In the genomic region with DNA sequence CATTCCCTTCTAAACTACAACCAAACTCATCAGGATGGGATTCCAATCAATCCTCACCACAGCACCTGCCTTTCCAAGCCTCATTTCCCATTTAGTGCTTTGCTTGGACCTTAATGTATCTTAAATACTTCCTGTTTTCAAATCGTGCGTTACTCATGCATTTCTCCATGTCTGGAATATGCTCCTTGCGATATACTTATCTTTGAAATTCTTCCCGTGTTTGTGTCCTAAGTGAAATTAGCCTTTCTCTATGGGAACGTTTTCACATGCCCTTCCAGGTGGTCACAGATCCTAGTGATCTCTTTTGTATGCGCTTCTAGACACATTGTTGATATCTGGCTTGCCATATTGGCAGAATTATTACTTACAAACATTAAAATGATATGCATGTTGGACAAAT, we compare ENCODE assay signal across 3 cellular contexts.
"Had no signal": no experiment of that assay in that cellular context is flagged by ENCODE, and none has a peak within 500 bp of the region (broad histone marks: within the 10 kb centered on the region; RNA-seq: fewer than 3 reads in every experiment).

No MANE protein-coding gene starts in this region.

- ATAC-seq: GM12878 had no signal

- DNase-seq: GDM1, GF-D8 had no signal

- H3K4me3 ChIP-seq: GM12878 had no signal
